8 cellular contexts compared by ENCODE assay signal in the genomic region with DNA sequence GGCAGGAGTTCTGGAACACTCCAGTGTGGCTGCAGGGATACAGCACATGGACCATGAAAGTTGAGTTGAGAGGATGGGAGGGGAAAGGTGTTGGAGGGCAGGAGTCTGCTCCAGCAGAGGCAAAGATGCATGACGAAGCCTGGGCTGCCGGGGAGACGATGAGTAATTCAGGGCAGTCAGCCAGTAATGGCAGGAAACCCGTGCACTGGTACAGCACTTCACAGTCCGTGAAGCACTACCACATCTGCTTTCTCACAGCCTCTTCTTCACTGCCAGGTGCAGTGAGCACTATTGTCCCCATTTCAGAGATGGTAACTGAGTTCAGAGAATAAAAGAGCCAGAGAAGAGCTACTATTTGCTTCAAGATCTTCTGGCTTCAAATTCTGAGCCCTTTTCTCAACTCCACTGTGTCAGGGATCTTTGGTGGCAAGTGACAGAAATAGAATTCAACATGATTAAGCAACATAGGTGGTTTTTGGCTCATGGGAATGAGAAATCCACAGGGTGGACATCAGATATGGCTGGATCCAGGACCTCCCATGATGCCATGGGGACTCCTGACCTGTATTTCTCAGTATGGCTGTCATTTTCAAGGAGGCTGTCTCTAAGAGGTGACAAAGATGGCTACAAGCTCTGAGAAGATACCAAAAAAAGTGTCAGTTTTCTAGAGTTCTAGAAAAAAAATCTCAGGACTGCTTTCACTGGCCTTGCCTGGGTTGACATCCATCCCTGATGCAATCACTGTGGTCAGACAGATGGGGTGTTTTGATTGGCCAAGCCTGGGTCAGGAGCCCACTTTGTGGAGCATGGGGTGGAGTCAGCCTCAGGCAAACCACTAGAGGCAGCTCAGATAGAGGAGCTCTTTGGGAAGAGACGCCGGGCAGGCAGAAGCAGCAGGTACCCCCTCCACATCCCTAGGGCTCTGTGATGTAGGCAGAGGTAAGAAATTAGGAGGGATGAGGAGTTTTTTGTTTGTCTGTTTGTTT. TPM values are rescaled to one million over a fixed set of nuclear protein-coding genes. Genes with fewer than 3 reads are reported as not detected.
DNase-seq lines count a peak whose midpoint lies in the region; ATAC-seq, FAIRE-seq and TF ChIP-seq lines count a peak whose summit lies in the region.

No MANE protein-coding gene starts in this region.

- peak overlapping the region; percentile 11 for H3K4me2 ChIP-seq in astrocyte (ENCODE audit: low read length)
- no peak overlapping the region for H3K4me2 ChIP-seq in mesenchymal stem cell (ENCODE audit: low read length, poor library complexity, severe bottlenecking)

- H4K8ac ChIP-seq in mesenchymal stem cell (ENCODE audit: low read length), result no peak overlapping the region

- no peaks in the 10 kb centered on the region for H3K79me2 ChIP-seq in astrocyte (ENCODE audit: insufficient read depth, low read length)

- no peak overlapping the region for H2BK120ac ChIP-seq in mesenchymal stem cell (ENCODE audit: low read depth, low read length)

- H3K4me1 ChIP-seq in astrocyte (ENCODE audit: insufficient read depth, low read length) (no peaks in the 10 kb centered on the region), mesenchymal stem cell (ENCODE audit: control insufficient read depth, insufficient read depth, low read depth, low read length) (peaks cover 3% of the 10 kb centered on the region), tibial artery (no peaks in the 10 kb centered on the region)

- no peaks in the 10 kb centered on the region for H3K79me1 ChIP-seq in mesenchymal stem cell (replicated peaks; ENCODE audit: low read length, poor library complexity, severe bottlenecking)

- H3K4me3 Mint-ChIP-seq in IgD-negative memory B cell (peak overlapping the region in 3 of 4 donors; percentile 1 to 85 (median 43)), T-helper 17 cell (peak overlapping the region; percentile 74), astrocyte (ENCODE audit: unreplicated experiment) (peak overlapping the region; percentile 14)

- peak; percentile 94 for FAIRE-seq in astrocyte (lab: Jason Lieb, UNC)

- H2BK5ac ChIP-seq in mesenchymal stem cell (ENCODE audit: low read depth, low read length, poor library complexity, severe bottlenecking), result no peak overlapping the region

- TF ChIP-seq CTCF in GM12875 (IDR thresholded peaks at IDR 0.05; ENCODE audit: borderline replicate concordance, insufficient read depth, low read depth, low read length), result peak; percentile 40; the same call in 1 of the 2 replicates
- no peak for TF ChIP-seq CTCF in astrocyte (IDR thresholded peaks at IDR 0.05; ENCODE audit: insufficient read depth, low read depth, low read length)
- TF ChIP-seq CTCF in tibial artery (IDR thresholded peaks at IDR 0.05), result no peak

- H3K9me3 ChIP-seq in T-helper 17 cell (ENCODE audit: control insufficient read depth, low read length, poor library complexity, severe bottlenecking), result peaks cover 6% of the 10 kb centered on the region
- H3K9me3 ChIP-seq in astrocyte (ENCODE audit: insufficient read depth, low read depth, low read length), result no peaks in the 10 kb centered on the region
- peaks cover 20% of the 10 kb centered on the region for H3K9me3 ChIP-seq in mesenchymal stem cell (ENCODE audit: control insufficient read depth, low read length)
- H3K9me3 ChIP-seq in tibial artery, result peaks cover 0 to 10% (median 0%) of the 10 kb centered on the region in 3 donors

- WGBS in mesenchymal stem cell, result 61% methylated on average over 3 of the region's 7 CpGs

- H3K27me3 Mint-ChIP-seq in IgD-negative memory B cell (peaks cover 25% of the 10 kb centered on the region), T-helper 17 cell (no peaks in the 10 kb centered on the region), astrocyte (ENCODE audit: low read depth, unreplicated experiment) (peaks cover 4% of the 10 kb centered on the region)

- H2AK5ac ChIP-seq in mesenchymal stem cell (ENCODE audit: low read length, severe bottlenecking), result peak overlapping the region; percentile 36

- H3K36me3 Mint-ChIP-seq in IgD-negative memory B cell (peaks cover 2% of the 10 kb centered on the region), T-helper 17 cell (ENCODE audit: low read depth) (no peaks in the 10 kb centered on the region), astrocyte (ENCODE audit: low read depth, unreplicated experiment) (peaks cover 6% of the 10 kb centered on the region)

- no peaks in the 10 kb centered on the region for H3K36me3 ChIP-seq in astrocyte (ENCODE audit: insufficient read depth, low read length)
- H3K36me3 ChIP-seq in mesenchymal stem cell (ENCODE audit: control insufficient read depth in 1 of 2, insufficient read depth in 2 of 2, low read depth in 1 of 2, low read length in 2 of 2), result no peaks in the 10 kb centered on the region
- no peaks in the 10 kb centered on the region for H3K36me3 ChIP-seq in tibial artery

- H3K18ac ChIP-seq in mesenchymal stem cell (ENCODE audit: low read depth in 1 of 2, low read length in 2 of 2), result no peak overlapping the region

- peaks cover 28 to 38% (median 30%) of the 10 kb centered on the region in 3 donors for H3K4me1 Mint-ChIP-seq in IgD-negative memory B cell
- H3K4me1 Mint-ChIP-seq in T-helper 17 cell, result peaks cover 15% of the 10 kb centered on the region
- H3K4me1 Mint-ChIP-seq in astrocyte (ENCODE audit: low read depth, unreplicated experiment), result peaks cover 3% of the 10 kb centered on the region

- H3K27ac ChIP-seq in astrocyte (ENCODE audit: low read depth, low read length), result peak overlapping the region; percentile 61
- no peak overlapping the region for H3K27ac ChIP-seq in mesenchymal stem cell (ENCODE audit: low read length, poor library complexity, severe bottlenecking)
- H3K27ac ChIP-seq in tibial artery, result no peak overlapping the region

- H3K4me3 ChIP-seq in GM12875 (ENCODE audit: low read depth, low read length) (peak overlapping the region; percentile 62), astrocyte (ENCODE audit: insufficient read depth, low read depth, low read length) (no peak overlapping the region), mesenchymal stem cell (ENCODE audit: insufficient read depth in 1 of 2, low read depth in 1 of 2, low read length in 2 of 2) (no peak overlapping the region), tibial artery (no peak overlapping the region)

- no peak overlapping the region for H3K14ac ChIP-seq in mesenchymal stem cell (ENCODE audit: low read length in 2 of 2)

- H2AFZ ChIP-seq in astrocyte (ENCODE audit: low read depth, low read length) (no peak overlapping the region), mesenchymal stem cell (ENCODE audit: low read depth, low read length) (no peak overlapping the region)

- no peak overlapping the region for H3K4ac ChIP-seq in mesenchymal stem cell (ENCODE audit: low read depth in 1 of 2, low read length in 2 of 2)

- no peak overlapping the region for H2BK15ac ChIP-seq in mesenchymal stem cell (ENCODE audit: low read depth, poor library complexity, severe bottlenecking)

- H3K23ac ChIP-seq in mesenchymal stem cell (ENCODE audit: low read length in 2 of 2), result no peak overlapping the region

- H3K27me3 ChIP-seq in astrocyte (ENCODE audit: insufficient read depth, low read length), result no peaks in the 10 kb centered on the region
- H3K27me3 ChIP-seq in mesenchymal stem cell (ENCODE audit: control insufficient read depth in 1 of 2, insufficient read depth in 1 of 2, low read length in 2 of 2), result no peaks in the 10 kb centered on the region
- H3K27me3 ChIP-seq in tibial artery, result peaks cover 0 to 16% of the 10 kb centered on the region in 2 donors

- H3K9me3 Mint-ChIP-seq in IgD-negative memory B cell, result peaks cover 0 to 9% (median 3%) of the 10 kb centered on the region in 3 donors
- peaks cover 12% of the 10 kb centered on the region for H3K9me3 Mint-ChIP-seq in astrocyte (ENCODE audit: unreplicated experiment)

- DNase-seq in T-helper 17 cell (peak; percentile 35 to 61 (median 37)), astrocyte (ENCODE audit: low read depth) (peak; percentile 90), mesenchymal stem cell (peak; percentile 78), tibial artery (peak; percentile 49 to 62), retina (no peak)

- intact Hi-C loops in tibial artery (cut with DNase I; ENCODE audit: low total_unique reads), result no loop called here

- H2BK12ac ChIP-seq in mesenchymal stem cell (ENCODE audit: low read length in 2 of 2), result no peak overlapping the region

- peak overlapping the region; percentile 19 for H3K9ac ChIP-seq in astrocyte (ENCODE audit: low read length)
- H3K9ac ChIP-seq in mesenchymal stem cell (ENCODE audit: low read length), result no peak overlapping the region

- no peaks in the 10 kb centered on the region for H4K20me1 ChIP-seq in astrocyte (ENCODE audit: insufficient read depth, low read length)

- ATAC-seq in GM21723 (IDR thresholded peaks at IDR 0.05; ENCODE audit: unreplicated experiment), result peak; percentile 72
- peak; percentile 97 for ATAC-seq in T-helper 17 cell

- H3K27ac Mint-ChIP-seq in IgD-negative memory B cell (peak overlapping the region; percentile 19 to 72 (median 39)), T-helper 17 cell (peak overlapping the region; percentile 72), astrocyte (ENCODE audit: unreplicated experiment) (peak overlapping the region; percentile 29)

- H4K91ac ChIP-seq in mesenchymal stem cell (ENCODE audit: low read length), result no peak overlapping the region

RNA-seq across cellular contexts. Expression of gene IL21R, which starts 24.7 kb away (rescaled TPM):
- 2.2 TPM for polyA plus RNA-seq in IgD-negative memory B cell
- total RNA-seq in T-helper 17 cell, result 10 to 100 TPM; 17.6 to 26.4 TPM
- 1.8 and 3.0 TPM in 2 replicates for total RNA-seq in astrocyte
- 1.6 TPM for polyA plus RNA-seq in mesenchymal stem cell (2013, experiment 1 of 2)
- polyA plus RNA-seq in mesenchymal stem cell (2013, experiment 2 of 2), result 1.6 TPM

Comparison
In these comparisons a context has a peak if more than half of its experiments do, and no peak if none do; other contexts are left out.
1. H3K4me3 Mint-ChIP-seq: peak in every context shown above with its lines; median percentile 74 in T-helper 17 cell; 43 in IgD-negative memory B cell; 14 in astrocyte.